In the genomic region with DNA sequence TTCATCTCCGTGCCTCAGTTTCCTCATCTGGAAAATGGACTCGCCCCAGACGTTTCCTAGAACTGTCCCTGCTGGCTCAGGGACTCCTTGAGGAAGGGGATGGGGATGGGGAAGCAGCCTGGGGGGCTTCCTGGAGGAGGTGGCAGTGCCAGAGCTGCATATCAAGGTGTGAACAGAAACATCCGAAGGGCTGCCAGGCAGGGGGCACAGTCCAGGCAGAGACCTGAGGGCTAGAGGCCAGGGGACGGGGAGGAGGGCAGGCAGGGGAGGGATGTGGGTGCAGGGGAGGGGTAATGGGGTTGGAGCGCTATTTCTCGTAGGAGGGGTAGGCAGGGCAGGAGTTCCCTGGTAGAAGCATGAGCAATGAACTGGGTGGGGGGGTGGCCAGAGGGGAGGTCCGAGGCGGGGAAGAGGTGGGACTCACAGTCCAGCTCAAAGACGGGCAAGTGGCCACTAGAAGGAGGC, we compare ENCODE assay signal across 1 cellular context.
TF ChIP-seq lines count a peak whose summit lies in the region.

No MANE protein-coding gene starts in this region.

TF ChIP-seq in K562, 482 proteins besides CTCF, POLR2A, EP300 and RAD21:
- TF ChIP-seq SREBF2 (CRISPR knock-in tag; IDR thresholded peaks at IDR 0.05) (no peak), BCOR (IDR thresholded peaks at IDR 0.05) (peak; percentile 86), YBX1 (IDR thresholded peaks at IDR 0.05) (no peak), KDM1A (IDR thresholded peaks at IDR 0.05) (peak; percentile 31 to 78; a peak in 3 of 4 replicates), KAT2B (IDR thresholded peaks at IDR 0.05; ENCODE audit: low read depth, low read length) (no peak), L3MBTL2 (IDR thresholded peaks at IDR 0.05) (no peak), ZBTB7A (IDR thresholded peaks at IDR 0.05; ENCODE audit: borderline replicate concordance, control insufficient read depth, low read depth, low read length) (peak; percentile 35; the same call in 1 of the 2 replicates), MEF2D (tag; conservative IDR thresholded peaks at IDR 0.05; ENCODE audit: low read depth) (no peak), ZNF316 (IDR thresholded peaks at IDR 0.05) (no peak), ZNF436 (CRISPR knock-in tag; IDR thresholded peaks at IDR 0.05) (peak; percentile 57; the same call in 1 of the 2 replicates), ZNF77 (CRISPR knock-in tag; IDR thresholded peaks at IDR 0.05) (no peak), RBBP5 (IDR thresholded peaks at IDR 0.05; ENCODE audit: borderline replicate concordance, insufficient read depth, low read length, poor library complexity, severe bottlenecking) (no peak), RBM25 (IDR thresholded peaks at IDR 0.05; ENCODE audit: low read depth, low read length, severe bottlenecking) (peak; percentile 73), NCOA4 (IDR thresholded peaks at IDR 0.05; ENCODE audit: partially characterized antibody) (no peak), ZFP36 (IDR thresholded peaks at IDR 0.05; ENCODE audit: low read depth, low read length, partially characterized antibody) (peak; percentile 96), SP1 (CRISPR knock-in tag; IDR thresholded peaks at IDR 0.05) (no peak), CBX1 (IDR thresholded peaks at IDR 0.05; ENCODE audit: low read depth) (0 out of 2 replicates have a peak, but pooled peaks have one; percentile 24), CXXC5 (CRISPR knock-in tag; IDR thresholded peaks at IDR 0.05) (no peak), SMARCA5 (IDR thresholded peaks at IDR 0.05) (peak; percentile 52; the same call in 1 of the 2 replicates), GATAD2B (IDR thresholded peaks at IDR 0.05; ENCODE audit: borderline replicate concordance) (no peak), ESRRA (IDR thresholded peaks at IDR 0.05; ENCODE audit: borderline replicate concordance, low read depth) (no peak), CCAR2 (IDR thresholded peaks at IDR 0.05; ENCODE audit: low read depth, low read length) (no peak)
- TF ChIP-seq, protein P1, sequence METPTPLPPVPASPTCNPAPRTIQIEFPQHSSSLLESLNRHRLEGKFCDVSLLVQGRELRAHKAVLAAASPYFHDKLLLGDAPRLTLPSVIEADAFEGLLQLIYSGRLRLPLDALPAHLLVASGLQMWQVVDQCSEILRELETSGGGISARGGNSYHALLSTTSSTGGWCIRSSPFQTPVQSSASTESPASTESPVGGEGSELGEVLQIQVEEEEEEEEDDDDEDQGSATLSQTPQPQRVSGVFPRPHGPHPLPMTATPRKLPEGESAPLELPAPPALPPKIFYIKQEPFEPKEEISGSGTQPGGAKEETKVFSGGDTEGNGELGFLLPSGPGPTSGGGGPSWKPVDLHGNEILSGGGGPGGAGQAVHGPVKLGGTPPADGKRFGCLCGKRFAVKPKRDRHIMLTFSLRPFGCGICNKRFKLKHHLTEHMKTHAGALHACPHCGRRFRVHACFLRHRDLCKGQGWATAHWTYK (CRISPR knock-in tag; IDR thresholded peaks at IDR 0.05), result no peak
- TF ChIP-seq, protein P2, sequence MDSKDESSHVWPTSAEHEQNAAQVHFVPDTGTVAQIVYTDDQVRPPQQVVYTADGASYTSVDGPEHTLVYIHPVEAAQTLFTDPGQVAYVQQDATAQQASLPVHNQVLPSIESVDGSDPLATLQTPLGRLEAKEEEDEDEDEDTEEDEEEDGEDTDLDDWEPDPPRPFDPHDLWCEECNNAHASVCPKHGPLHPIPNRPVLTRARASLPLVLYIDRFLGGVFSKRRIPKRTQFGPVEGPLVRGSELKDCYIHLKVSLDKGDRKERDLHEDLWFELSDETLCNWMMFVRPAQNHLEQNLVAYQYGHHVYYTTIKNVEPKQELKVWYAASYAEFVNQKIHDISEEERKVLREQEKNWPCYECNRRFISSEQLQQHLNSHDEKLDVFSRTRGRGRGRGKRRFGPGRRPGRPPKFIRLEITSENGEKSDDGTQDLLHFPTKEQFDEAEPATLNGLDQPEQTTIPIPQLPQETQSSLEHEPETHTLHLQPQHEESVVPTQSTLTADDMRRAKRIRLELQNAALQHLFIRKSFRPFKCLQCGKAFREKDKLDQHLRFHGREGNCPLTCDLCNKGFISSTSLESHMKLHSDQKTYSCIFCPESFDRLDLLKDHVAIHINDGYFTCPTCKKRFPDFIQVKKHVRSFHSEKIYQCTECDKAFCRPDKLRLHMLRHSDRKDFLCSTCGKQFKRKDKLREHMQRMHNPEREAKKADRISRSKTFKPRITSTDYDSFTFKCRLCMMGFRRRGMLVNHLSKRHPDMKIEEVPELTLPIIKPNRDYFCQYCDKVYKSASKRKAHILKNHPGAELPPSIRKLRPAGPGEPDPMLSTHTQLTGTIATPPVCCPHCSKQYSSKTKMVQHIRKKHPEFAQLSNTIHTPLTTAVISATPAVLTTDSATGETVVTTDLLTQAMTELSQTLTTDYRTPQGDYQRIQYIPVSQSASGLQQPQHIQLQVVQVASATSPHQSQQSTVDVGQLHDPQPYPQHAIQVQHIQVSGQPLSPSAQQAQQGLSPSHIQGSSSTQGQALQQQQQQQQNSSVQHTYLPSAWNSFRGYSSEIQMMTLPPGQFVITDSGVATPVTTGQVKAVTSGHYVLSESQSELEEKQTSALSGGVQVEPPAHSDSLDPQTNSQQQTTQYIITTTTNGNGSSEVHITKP (IDR thresholded peaks at IDR 0.05; ENCODE audit: partially characterized antibody), result peak; percentile 45
- TF ChIP-seq, protein P3, sequence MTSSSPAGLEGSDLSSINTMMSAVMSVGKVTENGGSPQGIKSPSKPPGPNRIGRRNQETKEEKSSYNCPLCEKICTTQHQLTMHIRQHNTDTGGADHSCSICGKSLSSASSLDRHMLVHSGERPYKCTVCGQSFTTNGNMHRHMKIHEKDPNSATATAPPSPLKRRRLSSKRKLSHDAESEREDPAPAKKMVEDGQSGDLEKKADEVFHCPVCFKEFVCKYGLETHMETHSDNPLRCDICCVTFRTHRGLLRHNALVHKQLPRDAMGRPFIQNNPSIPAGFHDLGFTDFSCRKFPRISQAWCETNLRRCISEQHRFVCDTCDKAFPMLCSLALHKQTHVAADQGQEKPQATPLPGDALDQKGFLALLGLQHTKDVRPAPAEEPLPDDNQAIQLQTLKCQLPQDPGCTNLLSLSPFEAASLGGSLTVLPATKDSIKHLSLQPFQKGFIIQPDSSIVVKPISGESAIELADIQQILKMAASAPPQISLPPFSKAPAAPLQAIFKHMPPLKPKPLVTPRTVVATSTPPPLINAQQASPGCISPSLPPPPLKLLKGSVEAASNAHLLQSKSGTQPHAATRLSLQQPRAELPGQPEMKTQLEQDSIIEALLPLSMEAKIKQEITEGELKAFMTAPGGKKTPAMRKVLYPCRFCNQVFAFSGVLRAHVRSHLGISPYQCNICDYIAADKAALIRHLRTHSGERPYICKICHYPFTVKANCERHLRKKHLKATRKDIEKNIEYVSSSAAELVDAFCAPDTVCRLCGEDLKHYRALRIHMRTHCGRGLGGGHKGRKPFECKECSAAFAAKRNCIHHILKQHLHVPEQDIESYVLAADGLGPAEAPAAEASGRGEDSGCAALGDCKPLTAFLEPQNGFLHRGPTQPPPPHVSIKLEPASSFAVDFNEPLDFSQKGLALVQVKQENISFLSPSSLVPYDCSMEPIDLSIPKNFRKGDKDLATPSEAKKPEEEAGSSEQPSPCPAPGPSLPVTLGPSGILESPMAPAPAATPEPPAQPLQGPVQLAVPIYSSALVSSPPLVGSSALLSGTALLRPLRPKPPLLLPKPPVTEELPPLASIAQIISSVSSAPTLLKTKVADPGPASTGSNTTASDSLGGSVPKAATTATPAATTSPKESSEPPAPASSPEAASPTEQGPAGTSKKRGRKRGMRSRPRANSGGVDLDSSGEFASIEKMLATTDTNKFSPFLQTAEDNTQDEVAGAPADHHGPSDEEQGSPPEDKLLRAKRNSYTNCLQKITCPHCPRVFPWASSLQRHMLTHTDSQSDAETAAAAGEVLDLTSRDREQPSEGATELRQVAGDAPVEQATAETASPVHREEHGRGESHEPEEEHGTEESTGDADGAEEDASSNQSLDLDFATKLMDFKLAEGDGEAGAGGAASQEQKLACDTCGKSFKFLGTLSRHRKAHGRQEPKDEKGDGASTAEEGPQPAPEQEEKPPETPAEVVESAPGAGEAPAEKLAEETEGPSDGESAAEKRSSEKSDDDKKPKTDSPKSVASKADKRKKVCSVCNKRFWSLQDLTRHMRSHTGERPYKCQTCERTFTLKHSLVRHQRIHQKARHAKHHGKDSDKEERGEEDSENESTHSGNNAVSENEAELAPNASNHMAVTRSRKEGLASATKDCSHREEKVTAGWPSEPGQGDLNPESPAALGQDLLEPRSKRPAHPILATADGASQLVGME (CRISPR knock-in tag; IDR thresholded peaks at IDR 0.05), result no peak
- TF ChIP-seq, protein P4, sequence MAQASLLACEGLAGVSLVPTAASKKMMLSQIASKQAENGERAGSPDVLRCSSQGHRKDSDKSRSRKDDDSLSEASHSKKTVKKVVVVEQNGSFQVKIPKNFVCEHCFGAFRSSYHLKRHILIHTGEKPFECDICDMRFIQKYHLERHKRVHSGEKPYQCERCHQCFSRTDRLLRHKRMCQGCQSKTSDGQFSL (CRISPR knock-in tag; IDR thresholded peaks at IDR 0.05), result no peak
- TF ChIP-seq, protein P4 (tag; IDR thresholded peaks at IDR 0.05), result no peak
- TF ChIP-seq, protein P5, sequence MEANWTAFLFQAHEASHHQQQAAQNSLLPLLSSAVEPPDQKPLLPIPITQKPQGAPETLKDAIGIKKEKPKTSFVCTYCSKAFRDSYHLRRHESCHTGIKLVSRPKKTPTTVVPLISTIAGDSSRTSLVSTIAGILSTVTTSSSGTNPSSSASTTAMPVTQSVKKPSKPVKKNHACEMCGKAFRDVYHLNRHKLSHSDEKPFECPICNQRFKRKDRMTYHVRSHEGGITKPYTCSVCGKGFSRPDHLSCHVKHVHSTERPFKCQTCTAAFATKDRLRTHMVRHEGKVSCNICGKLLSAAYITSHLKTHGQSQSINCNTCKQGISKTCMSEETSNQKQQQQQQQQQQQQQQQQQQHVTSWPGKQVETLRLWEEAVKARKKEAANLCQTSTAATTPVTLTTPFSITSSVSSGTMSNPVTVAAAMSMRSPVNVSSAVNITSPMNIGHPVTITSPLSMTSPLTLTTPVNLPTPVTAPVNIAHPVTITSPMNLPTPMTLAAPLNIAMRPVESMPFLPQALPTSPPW (CRISPR knock-in tag; IDR thresholded peaks at IDR 0.05), result peak; percentile 7; the same call in 1 of the 2 replicates
- TF ChIP-seq, protein P6, sequence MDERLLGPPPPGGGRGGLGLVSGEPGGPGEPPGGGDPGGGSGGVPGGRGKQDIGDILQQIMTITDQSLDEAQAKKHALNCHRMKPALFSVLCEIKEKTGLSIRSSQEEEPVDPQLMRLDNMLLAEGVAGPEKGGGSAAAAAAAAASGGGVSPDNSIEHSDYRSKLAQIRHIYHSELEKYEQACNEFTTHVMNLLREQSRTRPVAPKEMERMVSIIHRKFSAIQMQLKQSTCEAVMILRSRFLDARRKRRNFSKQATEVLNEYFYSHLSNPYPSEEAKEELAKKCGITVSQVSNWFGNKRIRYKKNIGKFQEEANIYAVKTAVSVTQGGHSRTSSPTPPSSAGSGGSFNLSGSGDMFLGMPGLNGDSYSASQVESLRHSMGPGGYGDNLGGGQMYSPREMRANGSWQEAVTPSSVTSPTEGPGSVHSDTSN (CRISPR knock-in tag; IDR thresholded peaks at IDR 0.05; ENCODE audit: low read depth), result no peak
- TF ChIP-seq, protein P6 (tag; conservative IDR thresholded peaks at IDR 0.05; ENCODE audit: low read depth), result no peak
